Comparison of ENCODE assay signal across 22 cellular contexts in the genomic region with DNA sequence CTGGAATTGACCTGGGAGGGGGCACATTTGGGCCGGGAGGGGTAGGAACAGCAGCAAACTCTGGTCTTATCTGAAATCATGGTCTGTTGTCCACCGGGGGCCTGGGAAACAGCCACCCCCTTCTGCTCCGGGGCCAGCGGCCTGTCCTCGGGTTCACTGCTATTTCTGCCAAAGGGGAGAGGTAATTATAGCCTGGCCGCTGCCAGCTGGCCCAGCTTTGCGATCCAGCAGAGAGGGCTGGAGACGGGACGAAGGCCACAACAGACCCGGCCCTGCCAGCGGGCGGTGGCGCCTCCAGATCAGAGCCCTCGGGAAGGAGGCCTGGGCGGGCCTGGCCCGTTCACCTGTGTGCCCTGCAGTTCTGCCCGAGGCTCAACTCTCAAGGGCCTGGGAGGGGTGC. TPM values are rescaled to one million over a fixed set of nuclear protein-coding genes. Genes with fewer than 3 reads are reported as not detected.
DNase-seq lines count a peak whose midpoint lies in the region; ATAC-seq and TF ChIP-seq lines count a peak whose summit lies in the region.
"Had no signal": no experiment of that assay in that cellular context is flagged by ENCODE, and none has a peak within 500 bp of the region (broad histone marks: within the 10 kb centered on the region; RNA-seq: fewer than 3 reads in every experiment).

Gene C14orf180 (plus strand): TSS at position 258 of the 400 bp plus-strand sequence. CDS start 6,667 bp downstream, outside the sequence.

- no peaks in the 10 kb centered on the region for H3K9me3 Mint-ChIP-seq in nephron
- no peaks in the 10 kb centered on the region for H3K9me3 Mint-ChIP-seq in CD4-positive, alpha-beta T cell
- H3K9me3 Mint-ChIP-seq: activated naive CD4-positive, alpha-beta T cell treated with anti-CD3 and anti-CD28 coated beads, Interleukin-2, amount 50 U/mL, for 72 hours; activated T-cell treated with anti-CD3 and anti-CD28 coated beads, Interleukin-2, amount 50 U/mL, for 72 hours; CD4-positive, CD25-positive, alpha-beta regulatory T cell; natural killer cell had no signal

- no peak within 1 kb of the TSS for H3K9ac ChIP-seq in SK-N-SH

- no peak within 1 kb of the TSS for H2AFZ ChIP-seq in SK-N-SH (ENCODE audit: low read depth)

- H3K9me3 ChIP-seq in SK-N-SH = no peaks in the 10 kb centered on the region
- no peaks in the 10 kb centered on the region for H3K9me3 ChIP-seq in heart left ventricle
- H3K9me3 ChIP-seq in thyroid gland = no peaks in the 10 kb centered on the region
- no peaks in the 10 kb centered on the region for H3K9me3 ChIP-seq in esophagus squamous epithelium
- H3K9me3 ChIP-seq in CD4-positive, alpha-beta T cell (ENCODE audit: control insufficient read depth, low read length) = no peaks in the 10 kb centered on the region

- H3K4me1 ChIP-seq in SK-N-SH (ENCODE audit: control insufficient read depth in 1 of 2, insufficient read depth in 2 of 2, low read depth in 1 of 2, low read length in 1 of 2) (peaks cover 0 to 82% of the 10 kb centered on the region in 2 experiments; a peak in 1 of 4 replicates), heart left ventricle (peaks cover 0 to 61% (median 21%) of the 10 kb centered on the region in 12 donors), thyroid gland (peaks cover 24 to 31% of the 10 kb centered on the region in 2 donors), esophagus squamous epithelium (peaks cover 0 to 10% (median 0%) of the 10 kb centered on the region in 3 donors)

- ATAC-seq in SK-N-SH treated with all-trans-retinoic acid at 6 μM for 48 hours (no peak), heart left ventricle (peak; percentile 25 to 53 (median 33))
- no peak for ATAC-seq in CD4-positive, alpha-beta T cell (ENCODE audit: poor library complexity)
- ATAC-seq: activated CD8-positive, alpha-beta T cell treated with anti-CD3 and anti-CD28 coated beads, Interleukin-2, amount 10 ng/mL, durations not matched to agents 7 days and 5 days; activated naive CD4-positive, alpha-beta T cell treated with anti-CD3 and anti-CD28 coated beads, Interleukin-2, amount 50 U/mL, for 72 hours; activated T-cell treated with anti-CD3 and anti-CD28 coated beads, Interleukin-2, amount 50 U/mL, for 72 hours; natural killer cell had no signal

- peak within 1 kb of the TSS in 1 of 2 experiments; percentile 81; a peak in 2 of 4 replicates for H3K27ac ChIP-seq in SK-N-SH (ENCODE audit: low read depth in 2 of 2, low read length in 1 of 2)
- peak within 1 kb of the TSS; percentile 81 to 98 (median 91) for H3K27ac ChIP-seq in heart left ventricle
- peak within 1 kb of the TSS in 2 of 3 donors; percentile 17 to 25 for H3K27ac ChIP-seq in thyroid gland
- no peak within 1 kb of the TSS for H3K27ac ChIP-seq in esophagus squamous epithelium
- no peak within 1 kb of the TSS for H3K27ac ChIP-seq in CD4-positive, alpha-beta T cell (ENCODE audit: low read depth, low read length)

- H3K27me3 ChIP-seq in SK-N-SH (ENCODE audit: insufficient read depth) = no peaks in the 10 kb centered on the region
- H3K27me3 ChIP-seq in heart left ventricle = peaks cover 0 to 28% (median 0%) of the 10 kb centered on the region in 9 donors
- no peaks in the 10 kb centered on the region for H3K27me3 ChIP-seq in thyroid gland
- peaks cover 0 to 98% (median 0%) of the 10 kb centered on the region in 4 donors for H3K27me3 ChIP-seq in esophagus squamous epithelium
- H3K27me3 ChIP-seq in CD4-positive, alpha-beta T cell (ENCODE audit: control insufficient read depth, insufficient read depth, low read length) = peaks cover 5% of the 10 kb centered on the region

- H3K4me3 ChIP-seq in SK-N-SH (ENCODE audit: low read depth in 2 of 2, low read length in 1 of 2) = no peak within 1 kb of the TSS
- H3K4me3 ChIP-seq in heart left ventricle = peak within 1 kb of the TSS; percentile 38 to 62 (median 56)
- no peak within 1 kb of the TSS for H3K4me3 ChIP-seq in thyroid gland (replicated peaks in 1 of 3)
- H3K4me3 ChIP-seq in esophagus squamous epithelium = no peak within 1 kb of the TSS

- H3K4me2 ChIP-seq in SK-N-SH = no peak within 1 kb of the TSS

- POLR2A ChIA-PET in SK-N-SH (lab: Yijun Ruan, JAX) = interaction anchor here (0.7 to 1.2 kb wide), 2 partner anchors 22 to 426 kb away, joined by 3 read pairs; no protein-coding TSS in a partner anchor
- POLR2A ChIA-PET in CD4-positive, alpha-beta T cell (lab: Charles Lee) = no interaction called here

- H3K36me3 ChIP-seq in SK-N-SH (replicated peaks in 1 of 2; ENCODE audit: control insufficient read depth in 1 of 2, insufficient read depth in 2 of 2, low read length in 1 of 2) (no peaks in the 10 kb centered on the region), heart left ventricle (no peaks in the 10 kb centered on the region), thyroid gland (no peaks in the 10 kb centered on the region), esophagus squamous epithelium (no peaks in the 10 kb centered on the region)

- H3K36me3 Mint-ChIP-seq in nephron (ENCODE audit: low read depth) = no peaks in the 10 kb centered on the region
- no peaks in the 10 kb centered on the region for H3K36me3 Mint-ChIP-seq in CD4-positive, alpha-beta T cell (ENCODE audit: low read depth)
- H3K36me3 Mint-ChIP-seq: activated naive CD4-positive, alpha-beta T cell treated with anti-CD3 and anti-CD28 coated beads, Interleukin-2, amount 50 U/mL, for 72 hours; CD4-positive, CD25-positive, alpha-beta regulatory T cell; natural killer cell had no signal

- TF ChIP-seq CTCF in SK-N-SH (IDR thresholded peaks at IDR 0.05) (no peak), heart left ventricle (IDR thresholded peaks at IDR 0.05) (no peak), nephron (IDR thresholded peaks at IDR 0.05; ENCODE audit: unreplicated experiment in 3 of 3) (no peak), thyroid gland (IDR thresholded peaks at IDR 0.05) (no peak), esophagus squamous epithelium (IDR thresholded peaks at IDR 0.05) (no peak)
- TF ChIP-seq CTCF in CD4-positive, alpha-beta T cell (IDR thresholded peaks at IDR 0.05) = no peak

- peak within 1 kb of the TSS in 1 of 3 experiments; percentile 38 for H3K4me3 Mint-ChIP-seq in nephron
- H3K4me3 Mint-ChIP-seq in CD4-positive, alpha-beta T cell = no peak within 1 kb of the TSS
- H3K4me3 Mint-ChIP-seq: activated CD8-positive, alpha-beta T cell treated with anti-CD3 and anti-CD28 coated beads, Interleukin-2, amount 10 ng/mL, durations not matched to agents 7 days and 5 days; activated T-cell treated with anti-CD3 and anti-CD28 coated beads, Interleukin-2, amount 50 U/mL, for 72 hours; CD4-positive, CD25-positive, alpha-beta regulatory T cell; natural killer cell had no signal

- TF ChIP-seq EP300 in SK-N-SH (IDR thresholded peaks at IDR 0.05; ENCODE audit: borderline replicate concordance in 1 of 2, low read depth in 1 of 2, low read length in 1 of 2) = no peak; a peak in 1 of 4 replicates

- no peaks in the 10 kb centered on the region for H3K9me2 ChIP-seq in SK-N-SH

- H3K4me1 Mint-ChIP-seq in nephron = peaks cover 52% of the 10 kb centered on the region
- H3K4me1 Mint-ChIP-seq in CD4-positive, alpha-beta T cell (ENCODE audit: low read depth) = no peaks in the 10 kb centered on the region
- H3K4me1 Mint-ChIP-seq: CD4-positive, CD25-positive, alpha-beta regulatory T cell; natural killer cell had no signal

- H3K27me3 Mint-ChIP-seq in nephron (ENCODE audit: low read depth) = peaks cover 17% of the 10 kb centered on the region
- H3K27me3 Mint-ChIP-seq in CD4-positive, alpha-beta T cell = peaks cover 8% of the 10 kb centered on the region
- H3K27me3 Mint-ChIP-seq: CD4-positive, CD25-positive, alpha-beta regulatory T cell had no signal

- no peaks in the 10 kb centered on the region for H3F3A ChIP-seq in SK-N-SH (replicated peaks; ENCODE audit: insufficient read depth)

- intact Hi-C loops in heart left ventricle (cut with DNase I) = no loop called here
- intact Hi-C loops in thyroid gland (cut with DNase I) = no loop called here
- intact Hi-C loops in esophagus squamous epithelium (cut with DNase I) = no loop called here
- intact Hi-C loops in CD4-positive, alpha-beta T cell (cut with DNase I, micrococcal nuclease) = no loop called here

- no peaks in the 10 kb centered on the region for H4K20me1 ChIP-seq in SK-N-SH (ENCODE audit: insufficient read depth)

- DNase-seq in SK-N-SH = peak; percentile 85
- DNase-seq in heart left ventricle = peak; percentile 70 to 88 (median 79)
- peak; percentile 61 to 72 for DNase-seq in thyroid gland
- DNase-seq in NCI-H2227 treated with DMSO at 0.1 percent for 48 hours (lab: John Stamatoyannopoulos, UW) = no peak
- no peak for DNase-seq in esophagus squamous epithelium (lab: John Stamatoyannopoulos, UW)
- DNase-seq in CD4-positive, alpha-beta T cell = no peak
- DNase-seq: activated CD4-positive, CD25-positive, alpha-beta regulatory T cell; activated CD8-positive, alpha-beta T cell treated with anti-CD3 and anti-CD28 coated beads, Interleukin-2, amount 10 ng/mL, durations not matched to agents 7 days and 5 days; activated T-cell treated with anti-CD3 and anti-CD28 coated beads, Interleukin-2, amount 50 U/mL, for 72 hours; CD4-positive, CD25-positive, alpha-beta regulatory T cell; natural killer cell; NCI-H187; stimulated activated naive CD4-positive, alpha-beta T cell; T-helper 2 cell had no signal

- TF ChIP-seq RAD21 in SK-N-SH (IDR thresholded peaks at IDR 0.05; ENCODE audit: low read length) = no peak; the same call in 1 of the 2 replicates

- peak within 1 kb of the TSS in 2 of 3 experiments; percentile 55 to 57 for H3K27ac Mint-ChIP-seq in nephron
- H3K27ac Mint-ChIP-seq in CD4-positive, alpha-beta T cell = no peak within 1 kb of the TSS
- H3K27ac Mint-ChIP-seq: activated CD8-positive, alpha-beta T cell treated with anti-CD3 and anti-CD28 coated beads, Interleukin-2, amount 10 ng/mL, durations not matched to agents 7 days and 5 days; activated naive CD4-positive, alpha-beta T cell treated with anti-CD3 and anti-CD28 coated beads, Interleukin-2, amount 50 U/mL, for 72 hours; activated T-cell treated with anti-CD3 and anti-CD28 coated beads, Interleukin-2, amount 50 U/mL, for 72 hours; natural killer cell had no signal

- CTCF ChIA-PET in SK-N-SH (lab: Yijun Ruan, JAX) = interaction anchor here (0.6 to 8.5 kb wide), 8 partner anchors 12 to 502 kb away, joined by 3 to 96 read pairs (median 3); no protein-coding TSS in a partner anchor
- CTCF ChIA-PET in CD4-positive, alpha-beta T cell (lab: Charles Lee) = no interaction called here

- no peaks in the 10 kb centered on the region for H3K79me2 ChIP-seq in SK-N-SH (ENCODE audit: insufficient read depth)

- WGBS in SK-N-SH (ENCODE audit: low lambda C conversion rate) = 11% methylated on average over 5 of the region's 17 CpGs
- 25 to 45% (median 39%) methylated on average over 17 of the region's 17 CpGs for WGBS in heart left ventricle, 4 donors
- WGBS in thyroid gland, 2 donors = 16 to 18% methylated on average over 11 to 14 of the region's 17 CpGs
- WGBS in esophagus squamous epithelium, 2 donors = 30 to 47% methylated on average over 3 to 5 of the region's 17 CpGs

- TF ChIP-seq POLR2A in heart left ventricle (IDR thresholded peaks at IDR 0.05) (peak in 1 of 2 donors; percentile 83), thyroid gland (IDR thresholded peaks at IDR 0.05) (no peak), esophagus squamous epithelium (IDR thresholded peaks at IDR 0.05) (no peak)

RNA-seq across cellular contexts. Expression of gene C14orf180, which starts in this region (rescaled TPM):
- polyA plus RNA-seq in SK-N-SH (2012; rRNA removed) (0.05 TPM in 1 of 2 replicates, not detected in the other), heart left ventricle (100 to 1,000 TPM in 1 of 2 donors, 10 to 100 TPM in 1; 11.1 to 121 TPM)
- 0.01 TPM in 1 of 2 replicates, not detected in the other for polyA plus RNA-seq in SK-N-SH (2012; cell fraction: cytosol; rRNA removed)
- 0.04 and 0.06 TPM in 2 replicates for polyA plus RNA-seq in SK-N-SH (2012; cell fraction: nucleus; rRNA removed)
- total RNA-seq in heart left ventricle (100 to 1,000 TPM in 2 of 9 donors, 10 to 100 TPM in 7; 25.5 to 170 (median 75.3) TPM), thyroid gland (1 to 10 TPM in 1 of 4 donors, under 1 TPM in 3; 0.13 to 1.5 (median 0.53) TPM), esophagus squamous epithelium (not detected)
- total RNA-seq in CD4-positive, alpha-beta T cell = not detected
- total RNA-seq: A673; activated CD8-positive, alpha-beta T cell treated with anti-CD3 and anti-CD28 coated beads, Interleukin-2, amount 10 ng/mL, durations not matched to agents 7 days and 5 days; activated naive CD4-positive, alpha-beta T cell treated with anti-CD3 and anti-CD28 coated beads, Interleukin-2, amount 50 U/mL, for 72 hours; activated T-cell treated with anti-CD3 and anti-CD28 coated beads, Interleukin-2, amount 50 U/mL, for 72 hours; CD4-positive, CD25-positive, alpha-beta regulatory T cell; epithelial cell of proximal tubule; lung microvascular endothelial cell; M059J; natural killer cell; pulmonary artery endothelial cell had no signal
- polyA plus RNA-seq: CD4-positive, CD25-positive, alpha-beta regulatory T cell had no signal

Comparison
In these comparisons a context has a peak if more than half of its experiments do, and no peak if none do; other contexts are left out.
1. RNA of gene C14orf180 (total RNA-seq): 25.5 to 170 TPM in heart left ventricle; 0.13 to 1.5 TPM in thyroid gland, not detected in CD4-positive, alpha-beta T cell and not detected in esophagus squamous epithelium; every median in the first group is over 10 times any median in the second.
2. RNA of gene C14orf180 (polyA plus RNA-seq): 11.1 to 121 TPM in heart left ventricle; 0.01 to 0.06 TPM in SK-N-SH; every median in the first group is over 10 times any median in the second.
3. Peak in DNase-seq in SK-N-SH; RNA of the gene not detected or under 1 TPM.
4. DNase-seq: peak in heart left ventricle (5 of 5) and thyroid gland (2 of 2); none in NCI-H2227 treated with DMSO at 0.1 percent for 48 hours (single experiment), esophagus squamous epithelium (single experiment) and CD4-positive, alpha-beta T cell (0 of 10).
5. H3K27ac ChIP-seq: peak in heart left ventricle (12 of 12) and thyroid gland (2 of 3); none in esophagus squamous epithelium (0 of 4) and CD4-positive, alpha-beta T cell (single experiment).
6. H3K4me3 ChIP-seq: peak in heart left ventricle (12 of 12); none in SK-N-SH (0 of 2), thyroid gland (0 of 3) and esophagus squamous epithelium (0 of 4).
7. ATAC-seq: peak in heart left ventricle (4 of 4); none in SK-N-SH treated with all-trans-retinoic acid at 6 μM for 48 hours (single experiment) and CD4-positive, alpha-beta T cell (single experiment).